In the genomic region with DNA sequence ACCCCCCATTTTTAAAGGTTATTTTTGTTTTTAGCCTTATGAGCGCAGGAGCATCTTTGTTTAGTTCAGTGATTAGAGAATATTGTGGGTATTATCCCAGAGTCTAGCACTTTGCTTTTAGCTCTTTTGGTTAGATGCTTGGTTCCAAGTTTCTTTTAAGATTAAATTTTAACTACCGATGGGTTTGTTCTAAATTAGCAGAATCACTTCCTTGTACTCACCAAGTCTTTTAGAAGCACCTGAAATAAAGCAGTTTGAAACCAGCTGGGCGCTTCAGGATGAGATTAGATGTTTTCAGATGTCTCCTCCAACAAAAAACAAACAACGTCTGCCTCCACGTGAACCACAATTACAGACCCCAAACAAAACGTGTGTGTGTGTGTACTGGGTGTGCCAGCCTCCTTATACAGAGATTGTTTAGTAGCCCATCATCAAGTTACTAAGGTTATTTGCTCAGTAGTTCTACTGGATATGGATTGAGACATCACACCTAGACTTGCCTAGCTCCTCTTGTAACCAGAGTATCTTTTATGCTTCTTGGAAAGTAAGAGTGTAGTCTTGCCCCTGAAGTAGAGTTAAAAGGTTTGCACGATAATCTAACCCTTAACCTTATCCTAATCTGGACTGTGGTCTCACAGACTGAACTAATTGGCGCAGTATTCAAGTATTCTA, we compare ENCODE assay signal across 2 cellular contexts.
A peak's percentile ranks its signal among the peaks of the same experiment; 100 is the strongest.
TF ChIP-seq lines count a peak whose summit lies in the region.

No MANE protein-coding gene starts in this region.

TF ChIP-seq in A549, 52 proteins besides CTCF, POLR2A, EP300 and RAD21:
- TF ChIP-seq HOXB5 (CRISPR knock-in tag; IDR thresholded peaks at IDR 0.05): no peak
- no peak for TF ChIP-seq SREBF2 (IDR thresholded peaks at IDR 0.05)
- no peak for TF ChIP-seq RARB (CRISPR knock-in tag; IDR thresholded peaks at IDR 0.05)
- 0 out of 2 replicates have a peak, but pooled peaks have one; percentile 16 for TF ChIP-seq KDM5A (IDR thresholded peaks at IDR 0.05)
- TF ChIP-seq RCOR1 (IDR thresholded peaks at IDR 0.05; ENCODE audit: low read depth, low read length): no peak
- TF ChIP-seq CHD2 (IDR thresholded peaks at IDR 0.05; ENCODE audit: low read length, partially characterized antibody): no peak
- TF ChIP-seq, protein P1, sequence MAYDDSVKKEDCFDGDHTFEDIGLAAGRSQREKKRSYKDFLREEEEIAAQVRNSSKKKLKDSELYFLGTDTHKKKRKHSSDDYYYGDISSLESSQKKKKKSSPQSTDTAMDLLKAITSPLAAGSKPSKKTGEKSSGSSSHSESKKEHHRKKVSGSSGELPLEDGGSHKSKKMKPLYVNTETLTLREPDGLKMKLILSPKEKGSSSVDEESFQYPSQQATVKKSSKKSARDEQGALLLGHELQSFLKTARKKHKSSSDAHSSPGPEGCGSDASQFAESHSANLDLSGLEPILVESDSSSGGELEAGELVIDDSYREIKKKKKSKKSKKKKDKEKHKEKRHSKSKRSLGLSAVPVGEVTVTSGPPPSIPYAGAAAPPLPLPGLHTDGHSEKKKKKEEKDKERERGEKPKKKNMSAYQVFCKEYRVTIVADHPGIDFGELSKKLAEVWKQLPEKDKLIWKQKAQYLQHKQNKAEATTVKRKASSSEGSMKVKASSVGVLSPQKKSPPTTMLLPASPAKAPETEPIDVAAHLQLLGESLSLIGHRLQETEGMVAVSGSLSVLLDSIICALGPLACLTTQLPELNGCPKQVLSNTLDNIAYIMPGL (CRISPR knock-in tag; IDR thresholded peaks at IDR 0.05; ENCODE audit: borderline replicate concordance): no peak
TF ChIP-seq in A549: peak in this region for 1.

TF ChIP-seq in GM12878, 131 proteins besides CTCF, POLR2A, EP300 and RAD21:
- TF ChIP-seq MTA2 (IDR thresholded peaks at IDR 0.05; ENCODE audit: low read depth) (no peak), ZSCAN29 (IDR thresholded peaks at IDR 0.05) (no peak)
- TF ChIP-seq, protein P2, sequence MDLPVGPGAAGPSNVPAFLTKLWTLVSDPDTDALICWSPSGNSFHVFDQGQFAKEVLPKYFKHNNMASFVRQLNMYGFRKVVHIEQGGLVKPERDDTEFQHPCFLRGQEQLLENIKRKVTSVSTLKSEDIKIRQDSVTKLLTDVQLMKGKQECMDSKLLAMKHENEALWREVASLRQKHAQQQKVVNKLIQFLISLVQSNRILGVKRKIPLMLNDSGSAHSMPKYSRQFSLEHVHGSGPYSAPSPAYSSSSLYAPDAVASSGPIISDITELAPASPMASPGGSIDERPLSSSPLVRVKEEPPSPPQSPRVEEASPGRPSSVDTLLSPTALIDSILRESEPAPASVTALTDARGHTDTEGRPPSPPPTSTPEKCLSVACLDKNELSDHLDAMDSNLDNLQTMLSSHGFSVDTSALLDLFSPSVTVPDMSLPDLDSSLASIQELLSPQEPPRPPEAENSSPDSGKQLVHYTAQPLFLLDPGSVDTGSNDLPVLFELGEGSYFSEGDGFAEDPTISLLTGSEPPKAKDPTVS (IDR thresholded peaks at IDR 0.05; ENCODE audit: low read depth, low read length): no peak
